ENCODE assay signal across 8 cellular contexts in the genomic region with DNA sequence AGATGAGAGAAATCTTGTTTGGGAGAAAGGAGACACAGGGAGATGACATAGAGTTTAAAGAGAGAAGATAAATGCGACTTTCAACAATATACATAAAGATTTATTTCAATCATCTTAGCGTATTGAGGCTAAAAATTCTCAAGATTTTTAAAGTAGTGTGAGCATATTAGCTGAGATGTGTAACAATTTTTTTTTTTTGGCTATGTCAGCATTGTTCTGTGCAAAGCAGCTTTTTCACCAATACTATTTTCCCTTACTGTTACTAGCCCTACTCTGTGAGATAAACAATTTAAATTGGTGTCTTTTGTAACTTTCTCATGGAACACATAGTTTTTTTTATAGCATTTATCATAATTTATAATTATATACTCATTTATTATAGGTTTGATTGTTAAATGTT.
"Had no signal": no experiment of that assay in that cellular context is flagged by ENCODE, and none has a peak within 500 bp of the region (broad histone marks: within the 10 kb centered on the region; RNA-seq: fewer than 3 reads in every experiment).

No MANE protein-coding gene starts in this region.

- DNase-seq: GDM1, GF-D8 had no signal

- FAIRE-seq: G401.6, GM12878, GM12891, GM12892, GM18507, GM19239 had no signal

- ATAC-seq: GM12878 had no signal

- H3K4me3 ChIP-seq: GM12878 had no signal
